Comparison of ENCODE assay signal across 8 cellular contexts in genomic region chr2:177842243-177842642, GRCh38.
"Had no signal": no experiment of that assay in that cellular context is flagged by ENCODE, and none has a peak within 500 bp of the region (broad histone marks: within the 10 kb centered on the region; RNA-seq: fewer than 3 reads in every experiment).

No MANE protein-coding gene starts in this region.

- FAIRE-seq: HepG2 had no signal

- DNase-seq: GM23248, GOT3, H7, HFFc6 had no signal

- H3K36me3 ChIP-seq: HAP-1 had no signal

- H3K9ac ChIP-seq: GM23248 had no signal

- ATAC-seq: HCT116, HepG2 had no signal

- H3K4me1 ChIP-seq: HAP-1 had no signal

- H3K27ac ChIP-seq: GM23248, HL-60 had no signal

- H3K4me3 ChIP-seq: GM23248, HAP-1 had no signal
